8 cellular contexts compared by ENCODE assay signal in the genomic region with DNA sequence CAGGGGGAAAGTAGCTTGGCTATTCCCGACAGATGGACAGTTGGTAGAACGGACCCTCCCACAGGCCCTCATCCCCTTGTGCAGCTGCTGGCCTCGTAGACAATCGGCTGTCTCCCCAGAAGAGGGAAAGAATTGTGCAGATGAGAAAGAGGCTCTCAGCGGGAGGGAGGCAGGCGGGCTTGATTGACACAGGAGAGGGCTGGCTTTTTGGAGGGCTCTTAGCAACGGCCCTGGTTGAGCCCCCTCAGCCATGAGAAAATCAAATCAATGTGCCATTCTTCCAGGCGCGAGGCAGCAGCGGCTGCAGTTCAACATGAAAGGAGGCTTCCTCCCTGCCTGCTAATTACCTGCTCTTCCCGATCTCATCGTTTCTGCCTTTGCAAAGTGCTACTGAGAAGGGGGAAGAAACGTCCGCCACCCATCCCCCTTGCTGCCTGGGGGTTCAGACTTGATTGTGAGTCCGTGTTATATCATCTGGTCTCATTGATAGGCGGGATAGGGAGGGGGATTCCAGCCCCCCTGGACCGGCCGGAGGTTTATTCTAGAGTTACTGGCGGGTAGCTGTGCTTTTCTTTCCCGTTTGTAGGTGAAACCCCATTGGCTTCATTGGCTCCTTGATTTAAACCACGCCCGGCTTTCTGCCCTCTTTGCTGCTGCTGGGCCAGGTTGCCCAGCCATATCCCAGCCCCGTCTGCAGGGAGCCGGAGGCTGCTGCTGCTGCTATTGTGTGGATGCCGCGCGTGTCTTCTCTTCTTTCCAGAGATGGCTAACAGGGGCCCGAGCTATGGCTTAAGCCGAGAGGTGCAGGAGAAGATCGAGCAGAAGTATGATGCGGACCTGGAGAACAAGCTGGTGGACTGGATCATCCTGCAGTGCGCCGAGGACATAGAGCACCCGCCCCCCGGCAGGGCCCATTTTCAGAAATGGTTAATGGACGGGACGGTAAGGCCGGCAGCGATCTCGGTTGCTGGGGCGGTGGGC. TPM values are rescaled to one million over a fixed set of nuclear protein-coding genes. Genes with fewer than 3 reads are reported as not detected.
DNase-seq lines count a peak whose midpoint lies in the region; ATAC-seq, FAIRE-seq and TF ChIP-seq lines count a peak whose summit lies in the region.

Gene TAGLN3 (plus strand): TSS at position 262 of the 981 bp plus-strand sequence. CDS start 501 bp downstream, at position 763.

- H3K23ac ChIP-seq in H1 (ENCODE audit: insufficient read length) (no peak within 1 kb of the TSS), mesenchymal stem cell (ENCODE audit: low read length in 2 of 2) (peak within 1 kb of the TSS in 1 of 2 experiments; percentile 3)

- H3K4me2 ChIP-seq in H1 (ENCODE audit: insufficient read depth in 1 of 2, low read depth in 2 of 2, low read length in 2 of 2): peak within 1 kb of the TSS; percentile 85 to 92
- peak within 1 kb of the TSS; percentile 78 for H3K4me2 ChIP-seq in mesenchymal stem cell (ENCODE audit: low read length, poor library complexity, severe bottlenecking)

- H2BK15ac ChIP-seq in H1 (ENCODE audit: low read length): peak within 1 kb of the TSS; percentile 85; the same call in 1 of the 2 replicates
- H2BK15ac ChIP-seq in mesenchymal stem cell (ENCODE audit: low read depth, poor library complexity, severe bottlenecking): no peak within 1 kb of the TSS

- H2AFZ ChIP-seq in H1 (ENCODE audit: low read length) (peak within 1 kb of the TSS; percentile 72), mesenchymal stem cell (ENCODE audit: low read depth, low read length) (peak within 1 kb of the TSS; percentile 46)

- H3K56ac ChIP-seq in H1 (replicated peaks; ENCODE audit: insufficient read length, low read depth, low read length): no peak within 1 kb of the TSS

- intact Hi-C loops in thyroid gland (cut with DNase I): no loop called here

- H3K4ac ChIP-seq in H1 (replicated peaks; ENCODE audit: insufficient read length, low read depth, low read length): no peak within 1 kb of the TSS
- peak within 1 kb of the TSS in 1 of 2 experiments; percentile 57 for H3K4ac ChIP-seq in mesenchymal stem cell (ENCODE audit: low read depth in 1 of 2, low read length in 2 of 2)

- H2BK12ac ChIP-seq in H1 (ENCODE audit: low read depth, low read length) (peak within 1 kb of the TSS; percentile 40; the same call in 1 of the 2 replicates), mesenchymal stem cell (ENCODE audit: low read length in 2 of 2) (no peak within 1 kb of the TSS)

- TF ChIP-seq POLR2A in H1 (IDR thresholded peaks at IDR 0.05; ENCODE audit: control extremely low read depth in 1 of 2, low read depth in 2 of 2, low read length in 2 of 2) (peak in 1 of 2 experiments; percentile 31; a peak in 2 of 3 replicates), thyroid gland (IDR thresholded peaks at IDR 0.05) (peak in 1 of 2 donors; percentile 40), GM18505 (IDR thresholded peaks at IDR 0.05; ENCODE audit: borderline replicate concordance, extremely low read depth, insufficient read depth, insufficient read length) (no peak)

- H2BK120ac ChIP-seq in H1 (replicated peaks; ENCODE audit: low read depth, low read length) (no peak within 1 kb of the TSS), mesenchymal stem cell (ENCODE audit: low read depth, low read length) (no peak within 1 kb of the TSS)

- no peak within 1 kb of the TSS for H4K5ac ChIP-seq in H1 (ENCODE audit: insufficient read length, low read depth, low read length)

- H3K27ac ChIP-seq in H1 (ENCODE audit: low read depth, low read length) (0 out of 2 replicates have a peak within 1 kb of the TSS, but pooled peaks have one; percentile 5), mesenchymal stem cell (ENCODE audit: low read length, poor library complexity, severe bottlenecking) (peak within 1 kb of the TSS; percentile 48), thyroid gland (no peak within 1 kb of the TSS)

- peak; percentile 91 for DNase-seq in ELF-1 (ENCODE audit: low read depth, low spot score)
- DNase-seq in OCI-M1 (lab: John Stamatoyannopoulos, UW): peak; percentile 6
- DNase-seq in H1 (ENCODE audit: low read depth in 1 of 2, low spot score in 2 of 2): peak in 1 of 2 experiments; percentile 77
- peak; percentile 30 for DNase-seq in mesenchymal stem cell
- DNase-seq in thyroid gland: peak; percentile 52 to 55

- POLR2A ChIA-PET in H1 (lab: Charles Lee; ENCODE audit: partially characterized antibody): interaction anchor here (0.8 to 4.1 kb wide), 6 partner anchors 9 to 240 kb away, joined by 3 to 22 read pairs (median 9); partner anchors contain the start of gene ABHD10

- H3K79me2 ChIP-seq in H1 (ENCODE audit: control insufficient read depth in 1 of 2, insufficient read depth in 2 of 2, low read length in 2 of 2): no peaks in the 10 kb centered on the region

- TF ChIP-seq CTCF in H1 (IDR thresholded peaks at IDR 0.05; ENCODE audit: control extremely low read depth in 1 of 3, insufficient read depth in 1 of 3, low read depth in 1 of 3, low read length in 3 of 3) (no peak), thyroid gland (IDR thresholded peaks at IDR 0.05) (no peak)

- H4K8ac ChIP-seq in H1 (ENCODE audit: extremely low read depth, insufficient read depth, low read length) (peak within 1 kb of the TSS; percentile 36; the same call in 1 of the 2 replicates), mesenchymal stem cell (ENCODE audit: low read length) (peak within 1 kb of the TSS; percentile 50)

- H2BK5ac ChIP-seq in H1 (ENCODE audit: low read depth, low read length) (no peak within 1 kb of the TSS; the same call in 1 of the 2 replicates), mesenchymal stem cell (ENCODE audit: low read depth, low read length, poor library complexity, severe bottlenecking) (peak within 1 kb of the TSS; percentile 5)

- 3% methylated on average over 41 of the region's 41 CpGs; no CpG with 5 or more reads in 1 of the 2 experiments for WGBS in H1 (ENCODE audit: extremely low coverage in 1 of 2, insufficient coverage in 1 of 2, insufficient read length in 1 of 2, insufficient replicate concordance in 2 of 2, low coverage in 1 of 2, low lambda C conversion rate in 2 of 2, missing lambda C conversion rate in 1 of 2), 2 experiments
- WGBS in mesenchymal stem cell: 5% methylated on average over 41 of the region's 41 CpGs
- WGBS in thyroid gland, 2 donors: 11 to 13% methylated on average over 39 to 41 of the region's 41 CpGs

- H2BK20ac ChIP-seq in H1 (ENCODE audit: low read length): peak within 1 kb of the TSS; percentile 72; the same call in 1 of the 2 replicates

- H3K4me3 ChIP-seq in H1 (ENCODE audit: extremely low read depth in 1 of 4, insufficient read depth in 2 of 4, low read depth in 3 of 4, low read length in 4 of 4) (peak within 1 kb of the TSS; percentile 63 to 77 (median 72)), mesenchymal stem cell (ENCODE audit: insufficient read depth in 1 of 2, low read depth in 1 of 2, low read length in 2 of 2) (peak within 1 kb of the TSS; percentile 69 to 81), thyroid gland (replicated peaks in 1 of 3) (peak within 1 kb of the TSS; percentile 14 to 36 (median 25))

- H3K14ac ChIP-seq in H1 (ENCODE audit: insufficient read length) (no peak within 1 kb of the TSS), mesenchymal stem cell (ENCODE audit: low read length in 2 of 2) (no peak within 1 kb of the TSS)

- peaks cover 3% of the 10 kb centered on the region in 2 experiments for H4K20me1 ChIP-seq in H1 (replicated peaks in 1 of 2; ENCODE audit: control insufficient read depth in 1 of 2, insufficient read depth in 2 of 2, low read length in 2 of 2)

- H3K9me3 ChIP-seq in H1 (ENCODE audit: insufficient read depth in 2 of 2, low read depth in 1 of 2, low read length in 1 of 2) (no peaks in the 10 kb centered on the region), mesenchymal stem cell (ENCODE audit: control insufficient read depth, low read length) (no peaks in the 10 kb centered on the region), thyroid gland (no peaks in the 10 kb centered on the region)

- H3K9ac ChIP-seq in H1 (replicated peaks in 1 of 4; ENCODE audit: extremely low read depth in 1 of 4, low read depth in 3 of 4, low read length in 3 of 4): peak within 1 kb of the TSS in 3 of 4 experiments; percentile 37 to 80 (median 40); a peak in 6 of 7 replicates
- H3K9ac ChIP-seq in mesenchymal stem cell (ENCODE audit: low read length): peak within 1 kb of the TSS; percentile 47

- TF ChIP-seq EP300 in H1 (IDR thresholded peaks at IDR 0.05; ENCODE audit: borderline replicate concordance in 1 of 2, low read depth in 2 of 2, low read length in 2 of 2): no peak

- H3K4me1 ChIP-seq in H1 (replicated peaks in 1 of 4; ENCODE audit: control insufficient read depth in 3 of 4, insufficient read depth in 4 of 4, low read length in 3 of 4): peaks cover 3 to 10% (median 6%) of the 10 kb centered on the region in 4 experiments; a peak in 5 of 7 replicates
- peaks cover 18% of the 10 kb centered on the region for H3K4me1 ChIP-seq in mesenchymal stem cell (ENCODE audit: control insufficient read depth, insufficient read depth, low read depth, low read length)
- peaks cover 4 to 6% of the 10 kb centered on the region in 2 donors for H3K4me1 ChIP-seq in thyroid gland

- no peak for FAIRE-seq in H1 (lab: Jason Lieb, UNC)

- H3K18ac ChIP-seq in H1 (ENCODE audit: extremely low read depth, low read length) (peak within 1 kb of the TSS; percentile 66; the same call in 1 of the 2 replicates), mesenchymal stem cell (ENCODE audit: low read depth in 1 of 2, low read length in 2 of 2) (no peak within 1 kb of the TSS)

- H4K91ac ChIP-seq in H1 (replicated peaks; ENCODE audit: insufficient read length, low read length) (no peak within 1 kb of the TSS), mesenchymal stem cell (ENCODE audit: low read length) (no peak within 1 kb of the TSS)

- ATAC-seq in HG02885 (IDR thresholded peaks at IDR 0.05; ENCODE audit: poor library complexity, unreplicated experiment): peak; percentile 51
- no peak for ATAC-seq in GM21576 (IDR thresholded peaks at IDR 0.05; ENCODE audit: unreplicated experiment)
- ATAC-seq in GM18505 (IDR thresholded peaks at IDR 0.05; ENCODE audit: unreplicated experiment): no peak

- peaks cover 0 to 2% (median 0%) of the 10 kb centered on the region in 4 experiments; a peak in 2 of 8 replicates for H3K36me3 ChIP-seq in H1 (ENCODE audit: control insufficient read depth in 2 of 4, insufficient read depth in 4 of 4, low read length in 3 of 4)
- peaks cover 0 to 11% of the 10 kb centered on the region in 2 experiments for H3K36me3 ChIP-seq in mesenchymal stem cell (ENCODE audit: control insufficient read depth in 1 of 2, insufficient read depth in 2 of 2, low read depth in 1 of 2, low read length in 2 of 2)
- no peaks in the 10 kb centered on the region for H3K36me3 ChIP-seq in thyroid gland

- H3K27me3 ChIP-seq in H1 (replicated peaks in 1 of 4; ENCODE audit: control insufficient read depth in 3 of 4, extremely low read depth in 1 of 4, insufficient read depth in 3 of 4, low read length in 3 of 4) (peaks cover 0 to 22% (median 9%) of the 10 kb centered on the region in 4 experiments; a peak in 3 of 7 replicates), mesenchymal stem cell (ENCODE audit: control insufficient read depth in 1 of 2, insufficient read depth in 1 of 2, low read length in 2 of 2) (peaks cover 0 to 10% of the 10 kb centered on the region in 2 experiments), thyroid gland (no peaks in the 10 kb centered on the region)

- no peak for TF ChIP-seq RAD21 in H1 (IDR thresholded peaks at IDR 0.05 in 1 of 2, conservative IDR thresholded peaks at IDR 0.05 in 1 of 2; ENCODE audit: low read depth in 2 of 2, low read length in 2 of 2)

- CTCF ChIA-PET in H1 (lab: Charles Lee; ENCODE audit: partially characterized antibody): interaction anchor here (0.6 to 21.3 kb wide), 11 partner anchors 9 to 332 kb away, joined by 3 to 384 read pairs (median 7); partner anchors contain the start of gene ABHD10

- H2AK5ac ChIP-seq in H1 (ENCODE audit: low read depth, low read length) (no peak within 1 kb of the TSS), mesenchymal stem cell (ENCODE audit: low read length, severe bottlenecking) (no peak within 1 kb of the TSS)

- H3K23me2 ChIP-seq in H1 (ENCODE audit: low read depth, low read length): peaks cover 12% of the 10 kb centered on the region

- no peaks in the 10 kb centered on the region for H3K79me1 ChIP-seq in H1 (ENCODE audit: low read depth, low read length)
- H3K79me1 ChIP-seq in mesenchymal stem cell (replicated peaks; ENCODE audit: low read length, poor library complexity, severe bottlenecking): peaks cover 11% of the 10 kb centered on the region

RNA-seq across cellular contexts. Expression of gene TAGLN3, which starts in this region (rescaled TPM):
- total RNA-seq in H1 (2021; fragmentation: NEBNext Ultra II Directional; extraction: Animal tissue kit (Norgen Biotek cat#: 25700)): 7.2 and 7.5 TPM in 2 replicates
- 6.3 and 6.9 TPM in 2 replicates for polyA plus RNA-seq in H1 (2011; rRNA removed)
- polyA plus RNA-seq in H1 (2011; cell fraction: cytosol; rRNA removed): 7.3 TPM
- polyA plus RNA-seq in H1 (2011; cell fraction: nucleus; rRNA removed): 10.2 TPM
- 6.4 to 11.3 TPM (median 7.3 TPM) in 4 replicates for polyA plus RNA-seq in H1 (2012, experiment 1 of 2)
- 7.6 TPM for polyA plus RNA-seq in H1 (2012, experiment 2 of 2)
- polyA plus RNA-seq in H1 (2013, experiment 1 of 2): 6.8 TPM
- polyA plus RNA-seq in H1 (2013, experiment 2 of 2): 5.0 TPM
- 2.7 and 5.7 TPM in 2 replicates for polyA minus RNA-seq in H1 (2011; rRNA and poly(A)+ RNA removed)
- 4.8 TPM for polyA minus RNA-seq in H1 (2011; cell fraction: cytosol; rRNA and poly(A)+ RNA removed)
- polyA minus RNA-seq in H1 (2011; cell fraction: nucleus; rRNA and poly(A)+ RNA removed): 8.5 TPM
- polyA plus RNA-seq in mesenchymal stem cell (2013, experiment 1 of 2): 0.07 TPM
- 0.03 TPM for polyA plus RNA-seq in mesenchymal stem cell (2013, experiment 2 of 2)
- 1 to 10 TPM in 1 of 4 donors, under 1 TPM in 1, not detected in 2; 0.22 to 2.6 TPM for total RNA-seq in thyroid gland

Comparison
In these comparisons a context has a peak if more than half of its experiments do, and no peak if none do; other contexts are left out.
1. H3K27ac ChIP-seq: peak in H1 (single experiment) and mesenchymal stem cell (single experiment); none in thyroid gland (0 of 3).
2. H3K4me3 ChIP-seq: peak in every context shown above with its lines; median percentile 75 in mesenchymal stem cell; 72 in H1; 25 in thyroid gland.